ENCODE assay signal across 8 cellular contexts in the genomic region with DNA sequence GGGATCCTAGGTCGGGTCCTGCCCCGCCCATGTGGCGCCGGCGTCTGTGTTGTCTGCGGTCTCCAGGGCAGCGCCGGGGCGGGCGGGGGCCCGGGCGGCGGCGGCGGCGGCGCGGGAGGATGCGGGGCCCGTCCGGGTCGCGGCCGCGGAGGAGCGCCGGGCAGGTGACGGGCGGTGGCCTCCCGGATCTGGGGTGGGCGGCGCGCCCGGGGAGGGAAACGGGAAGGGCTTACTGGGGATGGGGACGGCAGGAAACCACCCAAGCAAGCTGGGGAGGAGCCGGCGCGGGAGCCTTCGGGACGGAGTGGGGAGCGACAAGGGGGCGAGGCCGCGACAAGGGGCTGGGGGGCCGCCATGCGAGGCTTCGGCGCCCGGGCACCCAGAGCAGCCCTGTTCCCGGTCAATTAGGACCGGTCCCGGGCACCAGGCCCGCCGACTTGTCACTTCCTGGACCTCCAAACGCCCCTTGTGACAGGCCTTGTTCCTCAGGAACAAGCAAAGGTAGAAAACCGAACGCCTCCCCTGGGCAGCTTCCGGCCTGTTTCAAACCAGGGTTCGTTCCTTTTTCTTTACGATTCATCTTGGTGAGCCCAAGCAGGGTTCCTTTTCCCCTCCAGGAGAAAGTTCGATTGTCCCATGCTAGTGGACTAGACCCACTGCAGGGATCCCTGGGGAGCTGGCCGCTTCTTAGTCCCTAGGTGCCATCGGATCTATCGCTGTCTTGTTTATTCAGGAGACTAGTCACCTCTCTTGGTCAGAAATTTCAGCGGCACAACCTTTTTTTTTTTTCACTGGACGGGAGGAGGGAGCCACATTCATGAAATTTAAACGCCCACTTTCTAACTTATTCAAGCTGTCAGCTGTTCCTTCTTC. TPM values are rescaled to one million over a fixed set of nuclear protein-coding genes. Genes with fewer than 3 reads are reported as not detected.
A peak's percentile ranks its signal among the peaks of the same experiment; 100 is the strongest.
DNase-seq lines count a peak whose midpoint lies in the region; ATAC-seq, FAIRE-seq and TF ChIP-seq lines count a peak whose summit lies in the region.

No MANE protein-coding gene starts in this region.

- TF ChIP-seq CTCF in endothelial cell of umbilical vein (IDR thresholded peaks at IDR 0.05; ENCODE audit: extremely low read depth in 1 of 2, insufficient read depth in 1 of 2, low read depth in 1 of 2, low read length in 2 of 2): no peak

- H3K27ac ChIP-seq in endothelial cell of umbilical vein (ENCODE audit: insufficient read depth, low read depth, low read length): peak overlapping the region; percentile 66
- H3K27ac ChIP-seq in mesodermal cell (ENCODE audit: low read depth, low read length, severe bottlenecking): peak overlapping the region; percentile 56

- dilution Hi-C loops in endothelial cell of umbilical vein (cut with MboI; ENCODE audit: extremely low pct_ligation_motif_present, low sequenced_read_pairs): no loop called here

- H4K20me1 ChIP-seq in endothelial cell of umbilical vein (replicated peaks; ENCODE audit: control insufficient read depth, extremely low read depth, insufficient read depth, low read length): no peaks in the 10 kb centered on the region

- H3K4me2 ChIP-seq in endothelial cell of umbilical vein (ENCODE audit: insufficient read depth, low read length): peak overlapping the region; percentile 85

- H3K27me3 ChIP-seq in endothelial cell of umbilical vein (ENCODE audit: control insufficient read depth in 2 of 2, insufficient read depth in 2 of 2, low read length in 2 of 2): peaks cover 2 to 4% of the 10 kb centered on the region in 2 experiments

- H3K4me3 ChIP-seq in endothelial cell of umbilical vein (replicated peaks in 1 of 3; ENCODE audit: insufficient read depth in 1 of 3, low read depth in 1 of 3, low read length in 3 of 3) (peak overlapping the region; percentile 58 to 72 (median 71)), mesodermal cell (ENCODE audit: extremely low read depth, insufficient read depth, low read length, poor library complexity, severe bottlenecking) (peak overlapping the region; percentile 52)

- peak; percentile 53 for TF ChIP-seq POLR2A in endothelial cell of umbilical vein (IDR thresholded peaks at IDR 0.05; ENCODE audit: low read depth, low read length)

- FAIRE-seq in endothelial cell of umbilical vein (lab: Jason Lieb, UNC): peak; percentile 88

- intact Hi-C loops in endothelial cell of umbilical vein (cut with micrococcal nuclease): loop anchor here (1.0 to 5.0 kb wide), 3 partner anchors 14 to 180 kb away; partner anchors contain the start of genes BSX and HSPA8

- CTCF ChIA-PET in endothelial cell of umbilical vein (lab: Charles Lee): interaction anchor here (0.5 to 2.3 kb wide), 11 partner anchors 19 to 254 kb away, joined by 3 to 15 read pairs (median 6); no protein-coding TSS in a partner anchor

- POLR2A ChIA-PET in endothelial cell of umbilical vein (lab: Charles Lee): no interaction called here

- no peaks in the 10 kb centered on the region for H3K79me2 ChIP-seq in endothelial cell of umbilical vein (ENCODE audit: control insufficient read depth, insufficient read depth, low read length)

- ATAC-seq in GM21423 (IDR thresholded peaks at IDR 0.05; ENCODE audit: unreplicated experiment) (peak; percentile 44), GM18858 (IDR thresholded peaks at IDR 0.05; ENCODE audit: unreplicated experiment) (no peak)

- H3K9ac ChIP-seq in endothelial cell of umbilical vein (replicated peaks; ENCODE audit: extremely low read depth, insufficient read depth, low read length): peak overlapping the region; percentile 72

- peak; percentile 22 to 41 for DNase-seq in AML-193 (lab: John Stamatoyannopoulos, UW)
- peak; percentile 60 for DNase-seq in NCI-H2227 (lab: John Stamatoyannopoulos, UW; ENCODE audit: unreplicated experiment)
- peak; percentile 11 to 31 (median 18) for DNase-seq in activated CD8-positive, alpha-beta memory T cell treated with anti-CD3 and anti-CD28 coated beads for 48 hours (ENCODE audit: low read depth in 2 of 3, low spot score in 2 of 3)
- peak; percentile 50 for DNase-seq in endothelial cell of umbilical vein (ENCODE audit: low read depth, low spot score)
- peak; percentile 16 to 30 for DNase-seq in stimulated activated CD8-positive, alpha-beta memory T cell treated with anti-CD3 and anti-CD28 coated beads, Interleukin-15, amount 100 ng/mL, for 48 hours (ENCODE audit: low read depth in 2 of 2)

- H3K9me3 ChIP-seq in endothelial cell of umbilical vein (replicated peaks; ENCODE audit: control insufficient read depth, insufficient read depth, low read length) (no peaks in the 10 kb centered on the region), mesodermal cell (ENCODE audit: control insufficient read depth, low read length) (no peaks in the 10 kb centered on the region)

- no peaks in the 10 kb centered on the region for H3K9me1 ChIP-seq in endothelial cell of umbilical vein (replicated peaks; ENCODE audit: control insufficient read depth, extremely low read depth, insufficient read depth, low read length)

- H3K4me1 ChIP-seq in endothelial cell of umbilical vein (ENCODE audit: control insufficient read depth, extremely low read depth, insufficient read depth, low read length): peaks cover 8% of the 10 kb centered on the region
- H3K4me1 ChIP-seq in mesodermal cell (ENCODE audit: control insufficient read depth, insufficient read depth, low read length, poor library complexity, severe bottlenecking): no peaks in the 10 kb centered on the region

- peak overlapping the region; percentile 94 for H2AFZ ChIP-seq in endothelial cell of umbilical vein (ENCODE audit: low read depth, low read length)

- WGBS in mesodermal cell (ENCODE audit: insufficient coverage in 2 of 2), 2 experiments: 1% methylated on average over 39 to 63 of the region's 68 CpGs

- TSS peak; percentile 59 for BruUV-seq in endothelial cell of umbilical vein (replicated peaks; lab: Mats Ljungman, UMichigan)

- no peaks in the 10 kb centered on the region for H3K36me3 ChIP-seq in endothelial cell of umbilical vein (ENCODE audit: control insufficient read depth in 2 of 2, extremely low read depth in 1 of 2, insufficient read depth in 2 of 2, low read length in 2 of 2)
- no peaks in the 10 kb centered on the region for H3K36me3 ChIP-seq in mesodermal cell (ENCODE audit: control insufficient read depth, insufficient read depth, low read length)

TF ChIP-seq in endothelial cell of umbilical vein, 7 proteins besides CTCF, POLR2A, EP300 and RAD21:
- TF ChIP-seq EZH2 (IDR thresholded peaks at IDR 0.05; ENCODE audit: borderline replicate concordance, low read depth, low read length, severe bottlenecking) (no peak), JUN (IDR thresholded peaks at IDR 0.05; ENCODE audit: borderline replicate concordance, insufficient read depth, insufficient read length, low read depth) (no peak), POLR2AphosphoS5 (IDR thresholded peaks at IDR 0.05; ENCODE audit: insufficient read depth, low read depth, low read length) (no peak), FOS (IDR thresholded peaks at IDR 0.05; ENCODE audit: borderline replicate concordance, insufficient read depth, low read length) (no peak), GATA2 (IDR thresholded peaks at IDR 0.05; ENCODE audit: insufficient read depth, insufficient read length, low read depth, low read length) (no peak), MYC (IDR thresholded peaks at IDR 0.05; ENCODE audit: low read depth, low read length) (no peak), MAX (IDR thresholded peaks at IDR 0.05; ENCODE audit: insufficient read depth, insufficient read length) (no peak)

RNA-seq across cellular contexts. Expression of gene JHY, which starts 0.5 kb away (rescaled TPM):
- total RNA-seq in endothelial cell of umbilical vein: 3.9 and 4.6 TPM in 2 replicates
- 1.3 and 1.8 TPM in 2 replicates for polyA plus RNA-seq in endothelial cell of umbilical vein
- 3.1 and 3.2 TPM in 2 replicates for polyA plus RNA-seq in endothelial cell of umbilical vein (2011; cell fraction: cytosol; rRNA removed)
- polyA plus RNA-seq in endothelial cell of umbilical vein (2011; cell fraction: nucleus; rRNA removed): 3.2 and 4.2 TPM in 2 replicates
- polyA plus RNA-seq in endothelial cell of umbilical vein (2012): 4.0 and 4.2 TPM in 2 replicates
- polyA minus RNA-seq in endothelial cell of umbilical vein: 2.1 and 2.3 TPM in 2 replicates
- polyA minus RNA-seq in endothelial cell of umbilical vein (2011; cell fraction: cytosol; rRNA and poly(A)+ RNA removed): not detected
- polyA minus RNA-seq in endothelial cell of umbilical vein (2011; cell fraction: nucleus; rRNA and poly(A)+ RNA removed): 3.6 and 4.9 TPM in 2 replicates
- 2.5 TPM for polyA plus RNA-seq in mesodermal cell (2013, experiment 1 of 2)
- polyA plus RNA-seq in mesodermal cell (2013, experiment 2 of 2): 2.4 TPM

RNA-seq across cellular contexts. Expression of gene CRTAM, which starts 44.7 kb away (rescaled TPM):
- total RNA-seq in endothelial cell of umbilical vein: not detected in 2 replicates
- not detected in 2 replicates for polyA plus RNA-seq in endothelial cell of umbilical vein
- not detected in 2 replicates for polyA plus RNA-seq in endothelial cell of umbilical vein (2011; cell fraction: cytosol; rRNA removed)
- polyA plus RNA-seq in endothelial cell of umbilical vein (2011; cell fraction: nucleus; rRNA removed): not detected in 2 replicates
- polyA plus RNA-seq in endothelial cell of umbilical vein (2012): not detected in 2 replicates
- polyA minus RNA-seq in endothelial cell of umbilical vein: not detected in 2 replicates
- polyA minus RNA-seq in endothelial cell of umbilical vein (2011; cell fraction: cytosol; rRNA and poly(A)+ RNA removed): not detected
- polyA minus RNA-seq in endothelial cell of umbilical vein (2011; cell fraction: nucleus; rRNA and poly(A)+ RNA removed): not detected in 2 replicates
- polyA plus RNA-seq in mesodermal cell (2013, experiment 1 of 2): not detected
- not detected for polyA plus RNA-seq in mesodermal cell (2013, experiment 2 of 2)
